Comparison of ENCODE assay signal across 18 cellular contexts in genomic region chr14:83316356-83316755, GRCh38.
"Had no signal": no experiment of that assay in that cellular context is flagged by ENCODE, and none has a peak within 500 bp of the region (broad histone marks: within the 10 kb centered on the region; RNA-seq: fewer than 3 reads in every experiment).

No MANE protein-coding gene starts in this region.

- H3K9me3 Mint-ChIP-seq: dendritic cell treated with granulocyte-macrophage colony-stimulating factor and Interleukin-4, amounts not matched to agents 40 ng/mL and 50 ng/mL, for 4 days had no signal

- H3K4me1 Mint-ChIP-seq: mesothelial cell of epicardium; naive thymus-derived CD4-positive, alpha-beta T cell had no signal

- DNase-seq: colonic mucosa; cortex of kidney; effector memory CD4-positive, alpha-beta T cell; foreskin keratinocyte; gastrocnemius medialis; glutamatergic neuron; head of caudate nucleus; heart right ventricle; hippocampal formation; left cardiac atrium; left lung; left ventricle myocardium superior; lower lobe of right lung; mesenchymal stem cell; naive thymus-derived CD4-positive, alpha-beta T cell had no signal

- H3K9me3 ChIP-seq: colonic mucosa, esophagus muscularis mucosa, gastrocnemius medialis, heart right ventricle, left lung, lower lobe of right lung had no signal

- H3K36me3 Mint-ChIP-seq: mesothelial cell of epicardium; naive thymus-derived CD4-positive, alpha-beta T cell had no signal

- H3K4me3 Mint-ChIP-seq: dendritic cell treated with granulocyte-macrophage colony-stimulating factor and Interleukin-4, amounts not matched to agents 40 ng/mL and 50 ng/mL, for 4 days; mesothelial cell of epicardium; naive thymus-derived CD4-positive, alpha-beta T cell had no signal

- H3K4me3 ChIP-seq: colonic mucosa, esophagus muscularis mucosa, gastrocnemius medialis, heart right ventricle, left lung, lower lobe of right lung had no signal

- H3K27ac Mint-ChIP-seq: dendritic cell treated with granulocyte-macrophage colony-stimulating factor and Interleukin-4, amounts not matched to agents 40 ng/mL and 50 ng/mL, for 4 days; mesothelial cell of epicardium; naive thymus-derived CD4-positive, alpha-beta T cell had no signal

- H3K36me3 ChIP-seq: colonic mucosa, esophagus muscularis mucosa, gastrocnemius medialis, heart right ventricle, left lung, lower lobe of right lung had no signal

- ATAC-seq: foreskin keratinocyte; gastrocnemius medialis; heart right ventricle; left cardiac atrium; left lung; left ventricle myocardium superior; lower lobe of right lung; naive thymus-derived CD4-positive, alpha-beta T cell had no signal

- H3K27ac ChIP-seq: colonic mucosa, esophagus muscularis mucosa, foreskin keratinocyte, gastrocnemius medialis, heart right ventricle, left lung, lower lobe of right lung had no signal

- H3K27me3 ChIP-seq: colonic mucosa, esophagus muscularis mucosa, foreskin keratinocyte, gastrocnemius medialis, heart right ventricle, left lung had no signal

- H3K4me1 ChIP-seq: colonic mucosa, esophagus muscularis mucosa, foreskin keratinocyte, gastrocnemius medialis, heart right ventricle, left lung, lower lobe of right lung had no signal
